In the genomic region with DNA sequence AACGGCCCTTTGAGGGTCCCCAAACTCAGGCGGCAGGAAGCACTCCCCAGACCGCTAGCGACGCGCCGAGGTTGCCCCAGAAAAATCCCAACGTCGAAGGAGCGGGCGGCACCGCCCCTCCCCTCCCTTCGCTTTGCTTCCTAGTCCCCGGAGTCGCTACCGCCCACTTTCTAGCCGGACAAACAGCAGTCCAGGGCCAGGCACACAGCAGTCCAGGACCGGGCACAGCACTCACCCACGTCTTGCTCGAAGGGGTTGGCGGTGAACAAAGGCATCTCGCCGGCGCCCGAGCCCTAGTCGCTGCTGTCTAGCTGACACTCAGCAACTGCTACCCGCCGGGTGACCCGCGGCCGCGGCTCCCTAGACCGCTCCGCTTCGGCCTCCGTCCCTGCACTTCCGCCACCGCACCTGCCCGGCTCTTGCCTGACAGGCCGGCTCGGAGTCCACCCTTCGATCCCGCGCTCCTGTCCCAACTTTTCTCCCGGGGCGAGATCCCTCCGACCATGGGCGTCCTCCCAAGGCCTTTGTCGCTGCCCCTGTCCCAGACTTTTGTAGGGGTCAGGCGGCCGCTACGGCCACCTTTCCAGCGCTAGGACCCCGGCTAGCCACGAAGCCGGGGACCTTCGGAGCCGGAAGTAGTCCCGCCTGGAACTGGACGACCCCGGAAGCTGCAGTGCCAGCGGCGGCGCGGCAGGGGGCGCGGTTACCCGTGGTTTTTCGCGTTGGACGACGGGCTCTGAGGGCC, we compare ENCODE assay signal across 8 cellular contexts. TPM values are rescaled to one million over a fixed set of nuclear protein-coding genes. Genes with fewer than 3 reads are reported as not detected.
A peak's percentile ranks its signal among the peaks of the same experiment; 100 is the strongest.
DNase-seq lines count a peak whose midpoint lies in the region; TF ChIP-seq lines count a peak whose summit lies in the region.

Gene STAM2 (minus strand): TSS at position 396 of the 745 bp plus-strand sequence. CDS start 121 bp downstream, at position 275.

- H3K27me3 ChIP-seq in HAP-1 (ENCODE audit: low read depth) (no peaks in the 10 kb centered on the region), MG63 (no peaks in the 10 kb centered on the region), stomach smooth muscle (ENCODE audit: control insufficient read depth in 1 of 2, insufficient read depth in 2 of 2, low read length in 2 of 2) (no peaks in the 10 kb centered on the region)

- in situ Hi-C loops in HAP-1 (cut with MboI; ENCODE audit: low sequenced_read_pairs) = no loop called here

- H3K4me1 ChIP-seq in HAP-1 = peaks cover 13% of the 10 kb centered on the region
- H3K4me1 ChIP-seq in stomach smooth muscle (ENCODE audit: control insufficient read depth, insufficient read depth, low read length) = peaks cover 14% of the 10 kb centered on the region

- H3K27ac ChIP-seq in stomach smooth muscle (ENCODE audit: low read length) = peak within 1 kb of the TSS; percentile 97

- H3K4me3 ChIP-seq in HAP-1 (peak within 1 kb of the TSS; percentile 99), MG63 (peak within 1 kb of the TSS; percentile 84), fibroblast of villous mesenchyme (ENCODE audit: low read depth, low read length) (peak within 1 kb of the TSS; percentile 86), stomach smooth muscle (ENCODE audit: low read length in 2 of 2) (peak within 1 kb of the TSS; percentile 86 to 97)

- peaks cover 2% of the 10 kb centered on the region for H3K36me3 Mint-ChIP-seq in neural crest cell (ENCODE audit: low read depth)

- peaks cover 7% of the 10 kb centered on the region for H3K27me3 Mint-ChIP-seq in neural crest cell (ENCODE audit: low read depth)

- peak within 1 kb of the TSS; percentile 98 to 99 for H3K9ac ChIP-seq in stomach smooth muscle (ENCODE audit: low read length in 2 of 2)

- H3K36me3 ChIP-seq in HAP-1 (replicated peaks) (no peaks in the 10 kb centered on the region), MG63 (no peaks in the 10 kb centered on the region), stomach smooth muscle (ENCODE audit: control insufficient read depth in 2 of 2, insufficient read depth in 2 of 2, low read length in 2 of 2) (no peaks in the 10 kb centered on the region)

- H3K4me1 Mint-ChIP-seq in neural crest cell = peaks cover 23% of the 10 kb centered on the region

- peak within 1 kb of the TSS; percentile 100 for H3K27ac Mint-ChIP-seq in neural crest cell (ENCODE audit: unreplicated experiment)

- TF ChIP-seq CTCF in fibroblast of villous mesenchyme (IDR thresholded peaks at IDR 0.05; ENCODE audit: insufficient read depth, low read depth, low read length) = peak; percentile 95
- peak; percentile 99 for TF ChIP-seq CTCF in neural crest cell (conservative IDR thresholded peaks at IDR 0.05)

- no peaks in the 10 kb centered on the region for H3K9me3 ChIP-seq in HAP-1
- H3K9me3 ChIP-seq in MG63 = no peaks in the 10 kb centered on the region
- H3K9me3 ChIP-seq in stomach smooth muscle (ENCODE audit: control insufficient read depth in 2 of 2, low read length in 2 of 2) = no peaks in the 10 kb centered on the region

- DNase-seq in GM03348 (ENCODE audit: low spot score) = peak; percentile 97
- peak; percentile 83 to 94 for DNase-seq in HAP-1 (ENCODE audit: low spot score in 2 of 2)
- DNase-seq in MG63 = peak; percentile 88
- DNase-seq in SIG-M5 treated with dmso at 0.1 percent for 504 hours (lab: John Stamatoyannopoulos, UW; ENCODE audit: unreplicated experiment) = peak; percentile 93
- peak; percentile 93 for DNase-seq in activated gamma-delta T cell treated with Interleukin-2 at 50 U/mL for 16 hours
- DNase-seq in fibroblast of villous mesenchyme (ENCODE audit: low read depth) = peak; percentile 93
- DNase-seq in neural crest cell (ENCODE audit: low read depth, low spot score) = peak; percentile 99

- H3K9me3 Mint-ChIP-seq in neural crest cell = no peaks in the 10 kb centered on the region

- peak within 1 kb of the TSS; percentile 99 for H3K4me3 Mint-ChIP-seq in neural crest cell

RNA-seq across cellular contexts. Expression of gene STAM2, which starts in this region (rescaled TPM):
- 31.9 and 33.1 TPM in 2 replicates for total RNA-seq in MG63 (2014; rRNA removed; shearing (Covaris generic); ENCODE audit: low replicate concordance)
- total RNA-seq in fibroblast of villous mesenchyme (37.7 and 51.4 TPM in 2 replicates), neural crest cell (16.0 and 16.1 TPM in 2 replicates)

Comparison
In these comparisons a context has a peak if more than half of its experiments do, and no peak if none do; other contexts are left out.
1. Peak in every context shown above with its lines: DNase-seq, H3K4me3 ChIP-seq and H3K27ac ChIP-seq.